ENCODE assay signal across 8 cellular contexts in genomic region chr15:59492389-59493377, GRCh38. TPM values are rescaled to one million over a fixed set of nuclear protein-coding genes. Genes with fewer than 3 reads are reported as not detected.
DNase-seq lines count a peak whose midpoint lies in the region; ATAC-seq and TF ChIP-seq lines count a peak whose summit lies in the region.

No MANE protein-coding gene starts in this region.

- H3K27ac Mint-ChIP-seq in WTC11, result no peak overlapping the region

- H3K36me3 Mint-ChIP-seq in WTC11, result 0 out of 2 replicates have a peak, but pooled peaks cover 3% of the 10 kb centered on the region

- DNase-seq in A172 (ENCODE audit: low spot score) (peak; percentile 62), NCI-H2171 treated with DMSO at 0.1 percent for 48 hours (lab: John Stamatoyannopoulos, UW) (peak; percentile 73), WTC11 (ENCODE audit: low spot score) (peak; percentile 63), caudate nucleus (lab: John Stamatoyannopoulos, UW) (peak in 53 of 61 donors; percentile 4 to 77 (median 41)), kidney glomerular epithelial cell (lab: John Stamatoyannopoulos, UW) (peak; percentile 65)
- DNase-seq in stimulated activated CD4-positive, alpha-beta T cell treated with anti-CD3 and anti-CD28 coated beads, Interleukin-1b, Interleukin-23, amount 100 ng/mL, for 24 hours (ENCODE audit: low read depth in 4 of 4, low spot score in 1 of 4), result peak; percentile 10 to 26 (median 16)

- H3K4me3 Mint-ChIP-seq in WTC11, result peak overlapping the region; percentile 46

- peaks cover 4% of the 10 kb centered on the region for H3K27me3 Mint-ChIP-seq in WTC11 (ENCODE audit: low read depth)

- peaks cover 9% of the 10 kb centered on the region for H3K4me1 Mint-ChIP-seq in WTC11

- TF ChIP-seq CTCF in WTC11 (IDR thresholded peaks at IDR 0.05), result peak; percentile 64

- peaks cover 7% of the 10 kb centered on the region for H3K9me3 Mint-ChIP-seq in WTC11

- no peak overlapping the region for H3K27ac ChIP-seq in caudate nucleus (ENCODE audit: low read depth, low read length)

- POLR2A ChIA-PET in WTC11 (lab: Charles Lee), result interaction anchor here (1.0 kb wide), 1 partner anchor 154 kb away, joined by 3 read pairs; no protein-coding TSS in a partner anchor

- CTCF ChIA-PET in WTC11 (lab: Charles Lee), result interaction anchor here (0.6 to 4.7 kb wide), 21 partner anchors 9 to 512 kb away, joined by 3 to 62 read pairs (median 4); partner anchors contain the start of gene FAM81A

- ATAC-seq in GM18909 (IDR thresholded peaks at IDR 0.05; ENCODE audit: poor library complexity, unreplicated experiment) (peak; percentile 63), WTC11 (peak; percentile 95), GM19463 (IDR thresholded peaks at IDR 0.05; ENCODE audit: unreplicated experiment) (no peak)

TF ChIP-seq in WTC11, 78 proteins besides CTCF, POLR2A, EP300 and RAD21:
- TF ChIP-seq NR2C2 (CRISPR knock-in tag; IDR thresholded peaks at IDR 0.05), result no peak
- no peak for TF ChIP-seq ELF4 (CRISPR knock-in tag; IDR thresholded peaks at IDR 0.05; ENCODE audit: low read depth)
- no peak for TF ChIP-seq CDX4 (CRISPR knock-in tag; IDR thresholded peaks at IDR 0.05; ENCODE audit: borderline replicate concordance)
- TF ChIP-seq ZNF416 (CRISPR knock-in tag; IDR thresholded peaks at IDR 0.05), result no peak
- no peak for TF ChIP-seq MYBL2 (CRISPR knock-in tag; IDR thresholded peaks at IDR 0.05)
- no peak for TF ChIP-seq IRF1 (CRISPR knock-in tag; IDR thresholded peaks at IDR 0.05)
- TF ChIP-seq AR (CRISPR knock-in tag; IDR thresholded peaks at IDR 0.05), result no peak
- TF ChIP-seq ZNF219 (CRISPR knock-in tag; IDR thresholded peaks at IDR 0.05; ENCODE audit: borderline replicate concordance), result no peak
- no peak for TF ChIP-seq NFYB (CRISPR knock-in tag; conservative IDR thresholded peaks at IDR 0.05; ENCODE audit: low read depth)
- TF ChIP-seq HMGXB4 (CRISPR knock-in tag; IDR thresholded peaks at IDR 0.05), result no peak
- no peak for TF ChIP-seq ZNF281 (CRISPR knock-in tag; IDR thresholded peaks at IDR 0.05)
- TF ChIP-seq ZBTB43 (CRISPR knock-in tag; IDR thresholded peaks at IDR 0.05), result no peak
- TF ChIP-seq NR1H2 (CRISPR knock-in tag; IDR thresholded peaks at IDR 0.05), result no peak
- TF ChIP-seq STAT6 (CRISPR knock-in tag; conservative IDR thresholded peaks at IDR 0.05; ENCODE audit: low read depth), result no peak
- no peak for TF ChIP-seq ETV6 (CRISPR knock-in tag; IDR thresholded peaks at IDR 0.05)

RNA-seq across cellular contexts. Expression of gene FAM81A, which starts 54.7 kb away (rescaled TPM):
- total RNA-seq in A172 (2014; rRNA removed; shearing (Covaris generic)), result 0.78 and 1.3 TPM in 2 replicates
- total RNA-seq in WTC11 (2021), result 2.0 to 2.4 TPM (median 2.1 TPM) in 3 replicates

Comparison
In these comparisons a context has a peak if more than half of its experiments do, and no peak if none do; other contexts are left out.
1. DNase-seq: peak in every context shown above with its lines; median percentile 73 in NCI-H2171 treated with DMSO at 0.1 percent for 48 hours; 65 in kidney glomerular epithelial cell; 63 in WTC11; 62 in A172; 41 in caudate nucleus; 16 in stimulated activated CD4-positive, alpha-beta T cell treated with anti-CD3 and anti-CD28 coated beads, Interleukin-1b, Interleukin-23, amount 100 ng/mL, for 24 hours.